Comparison of ENCODE assay signal across 31 cellular contexts in the genomic region with DNA sequence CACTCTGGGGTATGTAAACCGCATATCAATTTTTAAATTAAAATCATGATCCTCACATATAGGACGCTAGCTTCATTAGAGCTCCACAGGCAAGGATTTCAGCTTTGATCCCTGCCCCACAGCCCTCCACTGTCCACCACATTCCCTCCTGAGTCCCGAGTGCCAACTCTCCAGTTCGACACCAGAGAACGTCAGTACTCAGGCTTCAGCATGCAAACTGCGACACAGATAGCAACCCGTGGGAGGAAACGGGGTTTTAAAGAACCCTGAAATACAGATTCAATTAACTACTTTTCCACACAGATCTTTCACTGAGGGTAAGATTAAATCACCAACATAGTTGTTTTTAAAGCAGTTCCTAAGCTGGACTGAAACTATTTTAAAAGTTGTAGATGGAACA.
"Had no signal": no experiment of that assay in that cellular context is flagged by ENCODE, and none has a peak within 500 bp of the region (broad histone marks: within the 10 kb centered on the region; RNA-seq: fewer than 3 reads in every experiment).

No MANE protein-coding gene starts in this region.

- H3K27ac Mint-ChIP-seq: activated naive CD4-positive, alpha-beta T cell treated with anti-CD3 and anti-CD28 coated beads for 36 hours; activated naive CD8-positive, alpha-beta T cell treated with anti-CD3 and anti-CD28 coated beads for 36 hours; effector memory CD8-positive, alpha-beta T cell; mesothelial cell of epicardium; naive thymus-derived CD4-positive, alpha-beta T cell; stimulated activated memory B cell treated with anti-CD40 and anti-IgM and Interleukin-4, amounts not matched to agents 10 μg/mL and 1 μg/mL and 100 μg/mL, for 72 hours; stimulated activated naive CD8-positive, alpha-beta T cell treated with anti-CD3 and anti-CD28 coated beads, Interleukin-15, amount 100 ng/mL, for 72 hours had no signal

- H3K27me3 ChIP-seq: body of pancreas, gastrocnemius medialis, hepatocyte, thyroid gland, upper lobe of right lung had no signal

- H3K27ac ChIP-seq: adrenal gland, coronary artery, gastrocnemius medialis, parathyroid adenoma, skin epidermis, thyroid gland, upper lobe of right lung had no signal

- H3K36me3 ChIP-seq: adrenal gland, gastrocnemius medialis, thyroid gland, upper lobe of right lung had no signal

- H3K36me3 Mint-ChIP-seq: activated naive CD8-positive, alpha-beta T cell treated with anti-CD3 and anti-CD28 coated beads for 36 hours; mesothelial cell of epicardium; naive thymus-derived CD4-positive, alpha-beta T cell; stimulated activated memory B cell treated with anti-CD40 and anti-IgM and Interleukin-4, amounts not matched to agents 10 μg/mL and 1 μg/mL and 100 μg/mL, for 72 hours had no signal

- H3K79me2 ChIP-seq: parathyroid adenoma had no signal

- H3K4me3 ChIP-seq: adrenal gland, body of pancreas, coronary artery, gastrocnemius medialis, hepatocyte, skin epidermis, thyroid gland, upper lobe of right lung had no signal

- H3K4me3 Mint-ChIP-seq: activated naive CD4-positive, alpha-beta T cell treated with anti-CD3 and anti-CD28 coated beads for 36 hours; activated naive CD8-positive, alpha-beta T cell treated with anti-CD3 and anti-CD28 coated beads for 36 hours; effector memory CD8-positive, alpha-beta T cell; mesothelial cell of epicardium; naive thymus-derived CD4-positive, alpha-beta T cell; neural crest cell; stimulated activated memory B cell treated with anti-CD40 and anti-IgM and Interleukin-4, amounts not matched to agents 10 μg/mL and 1 μg/mL and 100 μg/mL, for 72 hours; stimulated activated naive CD8-positive, alpha-beta T cell treated with anti-CD3 and anti-CD28 coated beads, Interleukin-15, amount 100 ng/mL, for 72 hours had no signal

- H3K4me1 ChIP-seq: adrenal gland, gastrocnemius medialis, parathyroid adenoma, thyroid gland had no signal

- H2AFZ ChIP-seq: hepatocyte, parathyroid adenoma had no signal

- H3K4me1 Mint-ChIP-seq: activated naive CD8-positive, alpha-beta T cell treated with anti-CD3 and anti-CD28 coated beads for 36 hours; naive thymus-derived CD4-positive, alpha-beta T cell; neural crest cell; stimulated activated memory B cell treated with anti-CD40 and anti-IgM and Interleukin-4, amounts not matched to agents 10 μg/mL and 1 μg/mL and 100 μg/mL, for 72 hours; stimulated activated naive CD8-positive, alpha-beta T cell treated with anti-CD3 and anti-CD28 coated beads, Interleukin-15, amount 100 ng/mL, for 72 hours had no signal

- ATAC-seq: body of pancreas; effector memory CD8-positive, alpha-beta T cell; gastrocnemius medialis; left cardiac atrium; naive thymus-derived CD4-positive, alpha-beta T cell; stimulated activated memory B cell treated with anti-CD40 and anti-IgM and Interleukin-4, amounts not matched to agents 10 μg/mL and 1 μg/mL and 100 μg/mL, for 72 hours; stimulated activated naive CD8-positive, alpha-beta T cell treated with anti-CD3 and anti-CD28 coated beads, Interleukin-15, amount 100 ng/mL, for 72 hours had no signal

- DNase-seq: activated CD4-positive, alpha-beta T cell treated with anti-CD3 and anti-CD28 coated beads for 48 hours; activated CD4-positive, alpha-beta T cell treated with anti-CD3 and anti-CD28 coated beads, Interleukin-2, amount 50 U/mL, for 48 hours; activated CD8-positive, alpha-beta memory T cell treated with anti-CD3 and anti-CD28 coated beads for 24 hours; activated effector memory CD4-positive, alpha-beta T cell treated with anti-CD3 and anti-CD28 coated beads, Interleukin-2, amount 50 U/mL, for 16 hours; activated naive CD4-positive, alpha-beta T cell treated with anti-CD3 and anti-CD28 coated beads for 36 hours; activated naive CD8-positive, alpha-beta T cell treated with anti-CD3 and anti-CD28 coated beads for 36 hours; adrenal gland; body of pancreas; cerebellar nuclear complex; effector memory CD8-positive, alpha-beta T cell; erythroblast; gastrocnemius medialis; glutamatergic neuron; left cardiac atrium; naive thymus-derived CD4-positive, alpha-beta T cell; occipital lobe; stimulated activated CD4-positive, alpha-beta T cell treated with anti-CD3 and anti-CD28 coated beads, Interleukin-1b, Interleukin-23, amount 100 ng/mL, for 48 hours; stimulated activated CD4-positive, alpha-beta T cell treated with anti-CD3 and anti-CD28 coated beads, Interleukin-4, amount 100 ng/mL, for 4 hours; stimulated activated CD8-positive, alpha-beta memory T cell treated with anti-CD3 and anti-CD28 coated beads, Interleukin-4, amount 100 ng/mL, for 48 hours; stimulated activated naive CD8-positive, alpha-beta T cell treated with anti-CD3 and anti-CD28 coated beads, Interleukin-15, amount 100 ng/mL, for 72 hours; substantia nigra; T-helper 1 cell; thyroid gland; upper lobe of right lung had no signal

- H3K9ac ChIP-seq: parathyroid adenoma had no signal

- H3K9me3 Mint-ChIP-seq: activated naive CD4-positive, alpha-beta T cell treated with anti-CD3 and anti-CD28 coated beads for 36 hours; activated naive CD8-positive, alpha-beta T cell treated with anti-CD3 and anti-CD28 coated beads for 36 hours; effector memory CD8-positive, alpha-beta T cell; mesothelial cell of epicardium; naive thymus-derived CD4-positive, alpha-beta T cell; neural crest cell; stimulated activated memory B cell treated with anti-CD40 and anti-IgM and Interleukin-4, amounts not matched to agents 10 μg/mL and 1 μg/mL and 100 μg/mL, for 72 hours; stimulated activated naive CD8-positive, alpha-beta T cell treated with anti-CD3 and anti-CD28 coated beads, Interleukin-15, amount 100 ng/mL, for 72 hours had no signal

- H3K9me3 ChIP-seq: adrenal gland, body of pancreas, gastrocnemius medialis, thyroid gland, upper lobe of right lung had no signal
